ENCODE assay signal across 16 cellular contexts in genomic region chr6:34904990-34905613, GRCh38.
"Had no signal": no experiment of that assay in that cellular context is flagged by ENCODE, and none has a peak within 500 bp of the region (broad histone marks: within the 10 kb centered on the region; RNA-seq: fewer than 3 reads in every experiment).

No MANE protein-coding gene starts in this region.

- H3K27me3 ChIP-seq: breast epithelium, dorsolateral prefrontal cortex, esophagus muscularis mucosa, ovary, tibial artery had no signal

- FAIRE-seq: endometrium, TTC549 had no signal

- H3K27ac Mint-ChIP-seq: activated naive CD8-positive, alpha-beta T cell had no signal

- H3K36me3 ChIP-seq: breast epithelium, esophagus muscularis mucosa, ovary, tibial artery had no signal

- H3K9me3 Mint-ChIP-seq: neural crest cell had no signal

- H3K4me1 Mint-ChIP-seq: neural crest cell had no signal

- DNase-seq: activated CD4-positive, alpha-beta T cell treated with anti-CD3 and anti-CD28 coated beads, Interleukin-2, amount 50 U/mL, for 48 hours; activated gamma-delta T cell; activated T-cell treated with anti-CD3 and anti-CD28 coated beads, Interleukin-2, amount 50 U/mL, for 48 hours; anterior cingulate cortex; dorsolateral prefrontal cortex; left cardiac atrium; ovary; stimulated activated CD4-positive, alpha-beta T cell treated with anti-CD3 and anti-CD28 coated beads, Interleukin-4, amount 100 ng/mL, for 1 hour; T-helper 2 cell; tibial artery had no signal

- H3K4me3 ChIP-seq: breast epithelium, dorsolateral prefrontal cortex, esophagus muscularis mucosa, ovary, tibial artery had no signal

- H3K27me3 Mint-ChIP-seq: activated naive CD8-positive, alpha-beta T cell had no signal

- H3K27ac ChIP-seq: breast epithelium, dorsolateral prefrontal cortex, esophagus muscularis mucosa, ovary, tibial artery had no signal

- H3K4me1 ChIP-seq: breast epithelium, esophagus muscularis mucosa, tibial artery had no signal

- H3K9me3 ChIP-seq: breast epithelium, esophagus muscularis mucosa, ovary, tibial artery had no signal

- H3K4me3 Mint-ChIP-seq: activated naive CD8-positive, alpha-beta T cell; neural crest cell had no signal
